Comparison of ENCODE assay signal across 34 cellular contexts in the genomic region with DNA sequence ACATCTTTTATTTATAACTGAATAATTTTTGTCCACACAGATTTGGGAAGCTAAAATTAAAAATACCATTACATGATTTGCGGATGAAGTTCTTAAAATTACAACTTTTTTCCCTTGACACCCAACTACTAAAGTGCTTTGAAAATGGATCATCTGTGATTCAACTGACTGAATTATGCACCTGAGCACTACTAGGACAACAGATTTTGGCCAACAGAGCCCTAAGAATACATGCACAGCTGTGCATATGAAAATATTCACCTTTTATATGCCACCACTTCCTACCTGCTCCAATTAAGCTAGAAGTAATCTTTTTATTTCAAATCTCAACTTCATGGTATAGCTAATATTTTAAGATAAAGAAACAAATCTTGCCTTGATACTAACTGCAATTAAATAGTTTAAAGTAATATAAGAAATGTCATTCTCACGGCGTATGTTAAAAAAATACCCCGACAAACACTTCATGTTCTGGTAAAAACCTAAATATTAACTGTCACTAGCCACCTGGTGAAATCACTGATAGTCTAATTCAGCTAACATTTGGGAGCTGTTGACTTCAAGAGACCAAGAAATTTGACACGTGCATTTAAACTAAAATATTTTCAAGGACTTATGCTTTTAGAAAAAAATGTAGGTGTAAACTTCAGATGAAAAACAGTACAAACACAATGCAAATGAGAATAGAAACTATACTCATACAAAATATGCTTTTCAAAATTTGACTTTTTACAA.
"Had no signal": no experiment of that assay in that cellular context is flagged by ENCODE, and none has a peak within 500 bp of the region (broad histone marks: within the 10 kb centered on the region; RNA-seq: fewer than 3 reads in every experiment).

No MANE protein-coding gene starts in this region.

- DNase-seq: activated CD4-positive, alpha-beta memory T cell treated with anti-CD3 and anti-CD28 coated beads for 36 hours; activated CD4-positive, alpha-beta T cell treated with anti-CD3 and anti-CD28 coated beads for 36 hours; activated CD4-positive, alpha-beta T cell treated with anti-CD3 and anti-CD28 coated beads, Interleukin-2, amount 10 ng/mL, durations not matched to agents 24 days and 14 days; activated CD4-positive, CD25-positive, alpha-beta regulatory T cell; activated CD4-positive, CD25-positive, alpha-beta regulatory T cell treated with anti-CD3 and anti-CD28 coated beads, Interleukin-2, amount 50 U/mL, for 72 hours; activated CD8-positive, alpha-beta memory T cell treated with anti-CD3 and anti-CD28 coated beads, Interleukin-2, amount 10 ng/mL, durations not matched to agents 7 days and 5 days; activated CD8-positive, alpha-beta memory T cell treated with anti-CD3 and anti-CD28 coated beads, Interleukin-2, amount 50 U/mL, for 4 hours; activated CD8-positive, alpha-beta T cell treated with anti-CD3 and anti-CD28 coated beads, Interleukin-2, amount 10 ng/mL, durations not matched to agents 7 days and 5 days; activated effector memory CD4-positive, alpha-beta T cell treated with anti-CD3 and anti-CD28 coated beads, Interleukin-2, amount 50 U/mL, for 16 hours; activated naive CD4-positive, alpha-beta T cell treated with anti-CD3 and anti-CD28 coated beads for 36 hours; activated naive CD8-positive, alpha-beta T cell treated with anti-CD3 and anti-CD28 coated beads for 36 hours; activated naive CD8-positive, alpha-beta T cell treated with anti-CD3 and anti-CD28 coated beads, Interleukin-2, amount 50 U/mL, for 24 hours; activated T-cell treated with anti-CD3 and anti-CD28 coated beads, Interleukin-2, amount 50 U/mL, for 1 hour; activated T-cell treated with anti-CD3 and anti-CD28 coated beads, Interleukin-2, amount 50 U/mL, for 48 hours; adrenal gland; amygdala; aorta; central memory CD4-positive, alpha-beta T cell; cerebellar nuclear complex; dorsolateral prefrontal cortex; effector memory CD4-positive, alpha-beta T cell; endodermal cell; foreskin fibroblast; glutamatergic neuron; heart left ventricle; T-helper 2 cell had no signal

- H3K27ac ChIP-seq: adrenal gland, cardiac muscle cell, dorsolateral prefrontal cortex, heart left ventricle had no signal

- H3K4me3 ChIP-seq: adrenal gland, breast epithelium, cardiac muscle cell, coronary artery, dorsolateral prefrontal cortex, heart left ventricle had no signal

- H3K4me3 Mint-ChIP-seq: activated CD4-positive, alpha-beta memory T cell treated with anti-CD3 and anti-CD28 coated beads for 36 hours; activated CD4-positive, alpha-beta T cell treated with anti-CD3 and anti-CD28 coated beads for 36 hours; activated CD4-positive, alpha-beta T cell treated with anti-CD3 and anti-CD28 coated beads, Interleukin-2, amount 10 ng/mL, durations not matched to agents 24 days and 14 days; activated CD8-positive, alpha-beta memory T cell treated with anti-CD3 and anti-CD28 coated beads, Interleukin-2, amount 10 ng/mL, durations not matched to agents 7 days and 5 days; activated CD8-positive, alpha-beta T cell treated with anti-CD3 and anti-CD28 coated beads, Interleukin-2, amount 10 ng/mL, durations not matched to agents 7 days and 5 days; activated naive CD4-positive, alpha-beta T cell treated with anti-CD3 and anti-CD28 coated beads for 36 hours; activated naive CD4-positive, alpha-beta T cell treated with anti-CD3 and anti-CD28 coated beads, Interleukin-2, amount 50 U/mL, for 24 hours; activated naive CD8-positive, alpha-beta T cell treated with anti-CD3 and anti-CD28 coated beads for 36 hours; activated naive CD8-positive, alpha-beta T cell treated with anti-CD3 and anti-CD28 coated beads, Interleukin-2, amount 50 U/mL, for 24 hours; activated T-helper 1 cell treated with anti-CD3 and anti-CD28 coated beads, Interleukin-12 subunit alpha, Interleukin-12 subunit beta, Interleukin-2, Interleukin-4 antibody, amounts not matched to agents 30 ng/mL and 10 ng/mL and 1 ng/mL, durations not matched to agents 14 hours and 24 hours and 36 hours; brain; dendritic cell treated with granulocyte-macrophage colony-stimulating factor and Interleukin-4, amounts not matched to agents 40 ng/mL and 50 ng/mL, for 4 days; endodermal cell had no signal

- H3K9me3 Mint-ChIP-seq: activated CD4-positive, alpha-beta memory T cell treated with anti-CD3 and anti-CD28 coated beads for 36 hours; activated CD4-positive, alpha-beta T cell treated with anti-CD3 and anti-CD28 coated beads, Interleukin-2, amount 10 ng/mL, durations not matched to agents 24 days and 14 days; activated naive CD4-positive, alpha-beta T cell treated with anti-CD3 and anti-CD28 coated beads for 36 hours; activated naive CD4-positive, alpha-beta T cell treated with anti-CD3 and anti-CD28 coated beads, Interleukin-2, amount 50 U/mL, for 24 hours; activated naive CD8-positive, alpha-beta T cell treated with anti-CD3 and anti-CD28 coated beads for 36 hours; activated naive CD8-positive, alpha-beta T cell treated with anti-CD3 and anti-CD28 coated beads, Interleukin-2, amount 50 U/mL, for 24 hours; activated T-helper 1 cell treated with anti-CD3 and anti-CD28 coated beads, Interleukin-12 subunit alpha, Interleukin-12 subunit beta, Interleukin-2, Interleukin-4 antibody, amounts not matched to agents 30 ng/mL and 10 ng/mL and 1 ng/mL, durations not matched to agents 14 hours and 24 hours and 36 hours; activated T-helper 2 cell treated with anti-CD3 and anti-CD28 coated beads, Interferon-gamma antibody, Interleukin-2, Interleukin-4, amounts not matched to agents 10 μg/mL and 5 μg/mL and 100 μg/mL, durations not matched to agents 14 hours and 24 hours and 36 hours; brain; dendritic cell treated with granulocyte-macrophage colony-stimulating factor and Interleukin-4, amounts not matched to agents 40 ng/mL and 50 ng/mL, for 4 days; endodermal cell had no signal

- H3K27me3 Mint-ChIP-seq: activated CD4-positive, alpha-beta memory T cell treated with anti-CD3 and anti-CD28 coated beads for 36 hours; activated CD4-positive, alpha-beta T cell treated with anti-CD3 and anti-CD28 coated beads for 36 hours; activated CD4-positive, alpha-beta T cell treated with anti-CD3 and anti-CD28 coated beads, Interleukin-2, amount 10 ng/mL, durations not matched to agents 24 days and 14 days; activated CD8-positive, alpha-beta memory T cell treated with anti-CD3 and anti-CD28 coated beads, Interleukin-2, amount 10 ng/mL, durations not matched to agents 7 days and 5 days; activated naive CD4-positive, alpha-beta T cell treated with anti-CD3 and anti-CD28 coated beads, Interleukin-2, amount 50 U/mL, for 24 hours; activated naive CD8-positive, alpha-beta T cell treated with anti-CD3 and anti-CD28 coated beads for 36 hours; activated naive CD8-positive, alpha-beta T cell treated with anti-CD3 and anti-CD28 coated beads, Interleukin-2, amount 50 U/mL, for 24 hours; brain; dendritic cell treated with granulocyte-macrophage colony-stimulating factor and Interleukin-4, amounts not matched to agents 40 ng/mL and 50 ng/mL, for 4 days had no signal

- H3K27me3 ChIP-seq: adrenal gland, breast epithelium, cardiac muscle cell, dorsolateral prefrontal cortex, heart left ventricle had no signal

- H3K9me3 ChIP-seq: adrenal gland, breast epithelium, heart left ventricle had no signal

- H3K4me1 Mint-ChIP-seq: activated CD4-positive, alpha-beta T cell treated with anti-CD3 and anti-CD28 coated beads, Interleukin-2, amount 10 ng/mL, durations not matched to agents 24 days and 14 days; activated CD8-positive, alpha-beta memory T cell treated with anti-CD3 and anti-CD28 coated beads, Interleukin-2, amount 10 ng/mL, durations not matched to agents 7 days and 5 days; activated naive CD8-positive, alpha-beta T cell treated with anti-CD3 and anti-CD28 coated beads for 36 hours; activated naive CD8-positive, alpha-beta T cell treated with anti-CD3 and anti-CD28 coated beads, Interleukin-2, amount 50 U/mL, for 24 hours had no signal

- H3K27ac Mint-ChIP-seq: activated CD4-positive, alpha-beta memory T cell treated with anti-CD3 and anti-CD28 coated beads for 36 hours; activated CD4-positive, alpha-beta T cell treated with anti-CD3 and anti-CD28 coated beads for 36 hours; activated CD4-positive, alpha-beta T cell treated with anti-CD3 and anti-CD28 coated beads, Interleukin-2, amount 10 ng/mL, durations not matched to agents 24 days and 14 days; activated CD8-positive, alpha-beta memory T cell treated with anti-CD3 and anti-CD28 coated beads, Interleukin-2, amount 10 ng/mL, durations not matched to agents 7 days and 5 days; activated CD8-positive, alpha-beta T cell treated with anti-CD3 and anti-CD28 coated beads, Interleukin-2, amount 10 ng/mL, durations not matched to agents 7 days and 5 days; activated naive CD4-positive, alpha-beta T cell treated with anti-CD3 and anti-CD28 coated beads for 36 hours; activated naive CD4-positive, alpha-beta T cell treated with anti-CD3 and anti-CD28 coated beads, Interleukin-2, amount 50 U/mL, for 24 hours; activated naive CD8-positive, alpha-beta T cell treated with anti-CD3 and anti-CD28 coated beads for 36 hours; activated naive CD8-positive, alpha-beta T cell treated with anti-CD3 and anti-CD28 coated beads, Interleukin-2, amount 50 U/mL, for 24 hours; activated T-helper 1 cell treated with anti-CD3 and anti-CD28 coated beads, Interleukin-12 subunit alpha, Interleukin-12 subunit beta, Interleukin-2, Interleukin-4 antibody, amounts not matched to agents 30 ng/mL and 10 ng/mL and 1 ng/mL, durations not matched to agents 14 hours and 24 hours and 36 hours; activated T-helper 2 cell treated with anti-CD3 and anti-CD28 coated beads, Interferon-gamma antibody, Interleukin-2, Interleukin-4, amounts not matched to agents 10 μg/mL and 5 μg/mL and 100 μg/mL, durations not matched to agents 14 hours and 24 hours and 36 hours; brain; dendritic cell treated with granulocyte-macrophage colony-stimulating factor and Interleukin-4, amounts not matched to agents 40 ng/mL and 50 ng/mL, for 4 days had no signal

- H3K36me3 ChIP-seq: adrenal gland, breast epithelium, cardiac muscle cell, heart left ventricle had no signal

- H3K4me1 ChIP-seq: breast epithelium had no signal
